ENCODE assay signal across 8 cellular contexts in genomic region chrX:150680974-150681373, GRCh38. TPM values are rescaled to one million over a fixed set of nuclear protein-coding genes. Genes with fewer than 3 reads are reported as not detected.
DNase-seq lines count a peak whose midpoint lies in the region; ATAC-seq and TF ChIP-seq lines count a peak whose summit lies in the region.
"Had no signal": no experiment of that assay in that cellular context is flagged by ENCODE, and none has a peak within 500 bp of the region (broad histone marks: within the 10 kb centered on the region; RNA-seq: fewer than 3 reads in every experiment).

No MANE protein-coding gene starts in this region.

- intact Hi-C loops in body of pancreas (cut with DNase I) = no loop called here
- intact Hi-C loops in tibial artery (cut with DNase I; ENCODE audit: low total_unique reads) = no loop called here

- WGBS in body of pancreas, 2 donors = 17 to 25% methylated on average over 7 of the region's 7 CpGs

- TF ChIP-seq POLR2A in body of pancreas (IDR thresholded peaks at IDR 0.05) (no peak), Peyer's patch (IDR thresholded peaks at IDR 0.05) (no peak)

- no peaks in the 10 kb centered on the region for H3K27me3 ChIP-seq in body of pancreas
- H3K27me3 ChIP-seq in Peyer's patch = no peaks in the 10 kb centered on the region
- no peaks in the 10 kb centered on the region for H3K27me3 ChIP-seq in tibial artery

- in situ Hi-C loops in G401 (cut with HindIII; ENCODE audit: low sequenced_read_pairs) = no loop called here

- H3K9me3 ChIP-seq in body of pancreas (no peaks in the 10 kb centered on the region), Peyer's patch (no peaks in the 10 kb centered on the region), tibial artery (no peaks in the 10 kb centered on the region)

- H3K4me1 ChIP-seq in body of pancreas (no peaks in the 10 kb centered on the region), Peyer's patch (no peaks in the 10 kb centered on the region), tibial artery (no peaks in the 10 kb centered on the region)

- DNase-seq in G401 (ENCODE audit: low spot score) (peak; percentile 73), M059J (ENCODE audit: low read depth) (peak; percentile 48), body of pancreas (peak; percentile 23 to 47 (median 33)), lung microvascular endothelial cell (ENCODE audit: low read depth in 2 of 2) (peak; percentile 45 to 52), Peyer's patch (no peak), tibial artery (no peak)
- DNase-seq: activated CD4-positive, alpha-beta T cell treated with anti-CD3 and anti-CD28 coated beads for 48 hours had no signal

- TF ChIP-seq CTCF in body of pancreas (IDR thresholded peaks at IDR 0.05) = peak in 6 of 7 experiments; percentile 39 to 62 (median 54)
- TF ChIP-seq CTCF in Peyer's patch (IDR thresholded peaks at IDR 0.05) = peak in 3 of 6 experiments; percentile 23 to 34 (median 27)
- TF ChIP-seq CTCF in tibial artery (IDR thresholded peaks at IDR 0.05) = no peak

- ATAC-seq in body of pancreas (peak; percentile 71), HG03520 (IDR thresholded peaks at IDR 0.05; ENCODE audit: unreplicated experiment) (no peak)

- H3K4me3 ChIP-seq in body of pancreas (no peak overlapping the region), Peyer's patch (no peak overlapping the region), tibial artery (no peak overlapping the region)

- H3K27ac ChIP-seq in body of pancreas = no peak overlapping the region
- H3K27ac ChIP-seq in Peyer's patch = no peak overlapping the region
- no peak overlapping the region for H3K27ac ChIP-seq in tibial artery

- H3K36me3 ChIP-seq in body of pancreas (replicated peaks in 1 of 2; ENCODE audit: insufficient read depth in 1 of 2, low read depth in 2 of 2) = no peaks in the 10 kb centered on the region
- no peaks in the 10 kb centered on the region for H3K36me3 ChIP-seq in Peyer's patch
- no peaks in the 10 kb centered on the region for H3K36me3 ChIP-seq in tibial artery

RNA-seq across cellular contexts. Expression of gene MTMR1, which starts 12.2 kb away (rescaled TPM):
- 4.8 and 10.9 TPM in 2 replicates for total RNA-seq in G401 (2014; rRNA removed; shearing (Covaris generic))
- 19.9 and 37.4 TPM in 2 replicates for total RNA-seq in M059J (2014; rRNA removed; shearing (Covaris generic))
- 1 to 10 TPM; 7.6 to 9.1 TPM for total RNA-seq in body of pancreas
- total RNA-seq in lung microvascular endothelial cell = 8.1 and 9.3 TPM in 2 replicates
- 10 to 100 TPM; 13.3 to 58.6 (median 18.7) TPM for total RNA-seq in Peyer's patch

Comparison
In these comparisons a context has a peak if more than half of its experiments do, and no peak if none do; other contexts are left out.
1. DNase-seq: peak in G401 (single experiment), M059J (single experiment), body of pancreas (4 of 4) and lung microvascular endothelial cell (2 of 2); none in Peyer's patch (0 of 3) and tibial artery (0 of 2).
2. CTCF ChIP-seq: peak in body of pancreas (6 of 7); none in tibial artery (0 of 2).